ENCODE assay signal across 8 cellular contexts in the genomic region with DNA sequence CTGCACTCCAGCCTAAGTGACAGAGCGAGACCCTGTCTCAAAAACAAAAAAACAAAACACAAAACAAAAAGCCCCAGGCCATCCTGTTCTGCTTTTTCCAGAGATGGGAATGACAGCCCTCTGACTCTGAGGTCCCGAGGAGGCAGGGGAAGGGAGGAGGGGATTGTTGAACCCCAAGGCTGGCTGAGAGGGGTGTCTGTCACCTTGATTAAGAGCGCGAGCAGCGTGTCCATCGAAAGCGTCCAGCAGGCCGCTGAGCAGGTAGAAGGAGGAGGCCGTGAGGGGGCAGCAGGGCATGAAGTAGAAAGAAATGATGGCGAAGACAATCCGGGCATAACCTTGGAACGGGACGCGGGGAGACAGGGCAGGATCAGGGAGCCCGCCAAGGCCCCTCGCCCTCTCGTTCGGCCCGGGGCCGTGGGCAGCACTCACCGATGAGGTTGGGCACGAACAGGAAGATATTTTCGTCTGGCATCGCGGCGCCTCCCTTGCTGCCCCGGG. TPM values are rescaled to one million over a fixed set of nuclear protein-coding genes. Genes with fewer than 3 reads are reported as not detected.
A peak's percentile ranks its signal among the peaks of the same experiment; 100 is the strongest.
DNase-seq lines count a peak whose midpoint lies in the region; ATAC-seq and TF ChIP-seq lines count a peak whose summit lies in the region.

No MANE protein-coding gene starts in this region.

- peak overlapping the region; percentile 92 to 97 (median 95) for H3K4me3 Mint-ChIP-seq in naive thymus-derived CD8-positive, alpha-beta T cell

- TF ChIP-seq CTCF in AG10803 (conservative IDR thresholded peaks at IDR 0.05; ENCODE audit: low read length) = peak; percentile 35

- DNase-seq in AG10803 (ENCODE audit: low read depth) = no peak
- DNase-seq in SJCRH30 = peak in 1 of 2 experiments; percentile 20
- DNase-seq in naive thymus-derived CD8-positive, alpha-beta T cell = no peak
- DNase-seq in 8988T = no peak
- no peak for DNase-seq in NCI-H1048 (lab: John Stamatoyannopoulos, UW)

- no peaks in the 10 kb centered on the region for H3K27me3 Mint-ChIP-seq in naive thymus-derived CD8-positive, alpha-beta T cell

- peaks cover 0 to 30% (median 8%) of the 10 kb centered on the region in 3 donors for H3K36me3 Mint-ChIP-seq in naive thymus-derived CD8-positive, alpha-beta T cell

- peaks cover 7 to 38% (median 31%) of the 10 kb centered on the region in 4 donors for H3K4me1 Mint-ChIP-seq in naive thymus-derived CD8-positive, alpha-beta T cell

- no peaks in the 10 kb centered on the region for H3K27me3 ChIP-seq in SJCRH30
- H3K27me3 ChIP-seq in esophagus (ENCODE audit: control insufficient read depth in 1 of 2, insufficient read depth in 2 of 2, low read length in 2 of 2) = no peaks in the 10 kb centered on the region

- no peaks in the 10 kb centered on the region for H3K4me1 ChIP-seq in SJCRH30
- peaks cover 2 to 7% of the 10 kb centered on the region in 2 donors for H3K4me1 ChIP-seq in esophagus (ENCODE audit: control insufficient read depth in 2 of 2, insufficient read depth in 2 of 2, low read length in 1 of 2)

- H3K27ac ChIP-seq in SJCRH30 (no peak overlapping the region; the same call in 1 of the 2 replicates), esophagus (ENCODE audit: low read depth in 2 of 2, low read length in 1 of 2) (peak overlapping the region; percentile 82)

- peak; percentile 1 for ATAC-seq in GM19025 (IDR thresholded peaks at IDR 0.05; ENCODE audit: low read depth, unreplicated experiment)
- ATAC-seq in naive thymus-derived CD8-positive, alpha-beta T cell = no peak
- ATAC-seq in HG03175 (IDR thresholded peaks at IDR 0.05; ENCODE audit: unreplicated experiment) = no peak

- POLR2A ChIA-PET in naive thymus-derived CD8-positive, alpha-beta T cell (lab: Charles Lee) = interaction anchor here (0.5 to 2.8 kb wide), 14 partner anchors 10 to 548 kb away, joined by 3 to 13 read pairs (median 4); a partner anchor contains a TSS

- H3K4me3 ChIP-seq in AG10803 (ENCODE audit: low read length) (peak overlapping the region; percentile 86), SJCRH30 (peak overlapping the region; percentile 80), esophagus (ENCODE audit: low read depth in 1 of 2, low read length in 2 of 2) (peak overlapping the region; percentile 75 to 99)

- H3K9me3 ChIP-seq in SJCRH30 (replicated peaks) (no peaks in the 10 kb centered on the region), esophagus (ENCODE audit: control insufficient read depth in 2 of 2, insufficient read depth in 1 of 2, low read depth in 1 of 2, low read length in 1 of 2) (no peaks in the 10 kb centered on the region)

- H3K36me3 ChIP-seq in SJCRH30 (no peaks in the 10 kb centered on the region), esophagus (ENCODE audit: control insufficient read depth in 2 of 2, insufficient read depth in 2 of 2, low read length in 1 of 2) (peaks cover 4 to 23% of the 10 kb centered on the region in 2 donors)

- no peaks in the 10 kb centered on the region for H3K9me3 Mint-ChIP-seq in naive thymus-derived CD8-positive, alpha-beta T cell

- H3K27ac Mint-ChIP-seq in naive thymus-derived CD8-positive, alpha-beta T cell = peak overlapping the region; percentile 90 to 100 (median 96)

- WGBS in esophagus, 2 donors = 1 to 2% methylated on average over 27 of the region's 27 CpGs

RNA-seq across cellular contexts. Expression of a gene that starts 0.6 kb away (rescaled TPM):
- 29.6 and 30.1 TPM in 2 replicates for total RNA-seq in SJCRH30 (2014; rRNA removed; shearing (Covaris generic))
- 10 to 100 TPM; 26.7 to 48.3 TPM for polyA plus RNA-seq in esophagus
- 10 to 100 TPM; 73.7 to 74.5 TPM for total RNA-seq in naive thymus-derived CD8-positive, alpha-beta T cell
- polyA plus RNA-seq in naive thymus-derived CD8-positive, alpha-beta T cell = 10 to 100 TPM; 79.6 to 95.7 (median 91.3) TPM

RNA-seq across cellular contexts. Expression of a gene that starts 36.9 kb away (rescaled TPM):
- total RNA-seq in SJCRH30 (2014; rRNA removed; shearing (Covaris generic)) = not detected in 2 replicates
- polyA plus RNA-seq in esophagus = under 1 TPM; 0.35 to 0.45 TPM
- total RNA-seq in naive thymus-derived CD8-positive, alpha-beta T cell = under 1 TPM in 1 of 2 experiments, not detected in 1; 0.21 TPM
- not detected for polyA plus RNA-seq in naive thymus-derived CD8-positive, alpha-beta T cell

RNA-seq across cellular contexts. Expression of a gene that starts 37.9 kb away (rescaled TPM):
- 0.06 and 0.35 TPM in 2 replicates for total RNA-seq in SJCRH30 (2014; rRNA removed; shearing (Covaris generic))
- polyA plus RNA-seq in esophagus = under 1 TPM; 0.31 to 0.39 TPM
- not detected for total RNA-seq in naive thymus-derived CD8-positive, alpha-beta T cell
- not detected for polyA plus RNA-seq in naive thymus-derived CD8-positive, alpha-beta T cell

RNA-seq across cellular contexts. Expression of a gene that starts 42.2 kb away (rescaled TPM):
- total RNA-seq in SJCRH30 (2014; rRNA removed; shearing (Covaris generic)) = 0.61 and 0.63 TPM in 2 replicates
- polyA plus RNA-seq in esophagus = 10 to 100 TPM; 63.3 to 69.4 TPM
- total RNA-seq in naive thymus-derived CD8-positive, alpha-beta T cell = 100 to 1,000 TPM; 123 to 132 TPM
- 100 to 1,000 TPM; 120 to 160 (median 134) TPM for polyA plus RNA-seq in naive thymus-derived CD8-positive, alpha-beta T cell

RNA-seq across cellular contexts. Expression of a gene that starts 46.5 kb away (rescaled TPM):
- total RNA-seq in SJCRH30 (2014; rRNA removed; shearing (Covaris generic)) = 25.1 and 28.2 TPM in 2 replicates
- polyA plus RNA-seq in esophagus = 10 to 100 TPM; 23.2 to 32.4 TPM
- total RNA-seq in naive thymus-derived CD8-positive, alpha-beta T cell = 10 to 100 TPM; 31.3 to 35.9 TPM
- polyA plus RNA-seq in naive thymus-derived CD8-positive, alpha-beta T cell = 10 to 100 TPM; 51.4 to 57.5 (median 55.5) TPM
